1 cellular context compared by ENCODE assay signal in genomic region chr12:50271724-50272247, GRCh38.
TF ChIP-seq lines count a peak whose summit lies in the region.

No MANE protein-coding gene starts in this region.

TF ChIP-seq in SK-N-SH, 30 proteins besides CTCF, POLR2A, EP300 and RAD21 (continued from another document):
- TF ChIP-seq RCOR1 (IDR thresholded peaks at IDR 0.05; ENCODE audit: low read length) (no peak), EZH2phosphoT487 (IDR thresholded peaks at IDR 0.05; ENCODE audit: borderline replicate concordance, low read depth) (no peak), MXI1 (IDR thresholded peaks at IDR 0.05; ENCODE audit: low read depth, low read length) (no peak), REST (IDR thresholded peaks at IDR 0.05; ENCODE audit: low read depth, low read length) (no peak)
